ENCODE assay signal across 8 cellular contexts in genomic region chr22:30922151-30922611, GRCh38. TPM values are rescaled to one million over a fixed set of nuclear protein-coding genes. Genes with fewer than 3 reads are reported as not detected.
DNase-seq lines count a peak whose midpoint lies in the region; ATAC-seq and TF ChIP-seq lines count a peak whose summit lies in the region.

No MANE protein-coding gene starts in this region.

- DNase-seq in AG04450 (ENCODE audit: low read depth, low spot score) (no peak), dermis microvascular lymphatic vessel endothelial cell (ENCODE audit: low read depth in 2 of 2) (peak; percentile 43 to 58), naive B cell (peak; percentile 82), COR-L47 (lab: John Stamatoyannopoulos, UW) (no peak), NCI-H345 treated with DMSO at 0.1 percent for 48 hours (lab: John Stamatoyannopoulos, UW; ENCODE audit: unreplicated experiment) (no peak)
- DNase-seq in activated CD4-positive, alpha-beta T cell treated with anti-CD3 and anti-CD28 coated beads, Interleukin-2, amount 50 U/mL, for 1 hour = peak; percentile 71
- peak; percentile 55 to 70 for DNase-seq in stimulated activated CD8-positive, alpha-beta memory T cell treated with anti-CD3 and anti-CD28 coated beads, Interleukin-7, amount 100 ng/mL, for 48 hours (ENCODE audit: extremely low read depth in 1 of 2, low read depth in 1 of 2)

- no peak for TF ChIP-seq CTCF in AG04450 (IDR thresholded peaks at IDR 0.05; ENCODE audit: low read depth, low read length)

- H3K4me3 ChIP-seq in AG04450 (ENCODE audit: low read depth, low read length) = peak overlapping the region; percentile 48

- H3K27ac Mint-ChIP-seq in naive B cell = peak overlapping the region; percentile 83 to 95 (median 94)

- H3K4me3 Mint-ChIP-seq in naive B cell = peak overlapping the region; percentile 72 to 93 (median 86)

- no peaks in the 10 kb centered on the region for H3K9me3 Mint-ChIP-seq in naive B cell

- H3K27me3 ChIP-seq in AG04450 (ENCODE audit: control insufficient read depth, insufficient read depth, low read length) = no peaks in the 10 kb centered on the region

- CTCF ChIA-PET in AG04450 (lab: Charles Lee) = interaction anchor here (0.7 to 4.3 kb wide), 5 partner anchors 13 to 167 kb away, joined by 3 to 271 read pairs (median 24); no protein-coding TSS in a partner anchor

- H3K9me3 ChIP-seq in AG04450 (ENCODE audit: control insufficient read depth, insufficient read depth, low read length) = peaks cover 5% of the 10 kb centered on the region; the same call in 1 of the 2 replicates

- ATAC-seq in HG03520 (IDR thresholded peaks at IDR 0.05; ENCODE audit: unreplicated experiment) (peak; percentile 56), naive B cell (ENCODE audit: low read depth in 2 of 2) (peak; percentile 86)

- H3K27ac ChIP-seq in AG04450 (ENCODE audit: low read depth, low read length) = no peak overlapping the region

- peaks cover 8 to 26% (median 22%) of the 10 kb centered on the region in 3 donors for H3K4me1 Mint-ChIP-seq in naive B cell

- H3K36me3 Mint-ChIP-seq in naive B cell = peaks cover 6 to 7% of the 10 kb centered on the region in 2 donors

- POLR2A ChIA-PET in AG04450 (lab: Yijun Ruan, JAX) = interaction anchor here (0.7 kb wide), 4 partner anchors 202 to 394 kb away, joined by 5 to 7 read pairs (median 5); partner anchors contain the start of gene DUSP18

- no peaks in the 10 kb centered on the region for H3K27me3 Mint-ChIP-seq in naive B cell

RNA-seq across cellular contexts. Expression of gene MORC2, which starts 46.4 kb away (rescaled TPM):
- 16.3 and 25.9 TPM in 2 replicates for polyA plus RNA-seq in AG04450 (2011; rRNA removed)
- polyA minus RNA-seq in AG04450 (2011; rRNA and poly(A)+ RNA removed) = 31.3 and 39.4 TPM in 2 replicates
- 12.6 and 15.8 TPM in 2 replicates for total RNA-seq in dermis microvascular lymphatic vessel endothelial cell
- polyA plus RNA-seq in naive B cell (ENCODE audit: low read depth in 6 of 6) = 1 to 10 TPM in 4 of 6 donors, under 1 TPM in 1, not detected in 1; 0.76 to 4.5 (median 1.9) TPM

RNA-seq across cellular contexts. Expression of gene TUG1, which starts 46.9 kb away (rescaled TPM):
- 129 and 152 TPM in 2 replicates for polyA plus RNA-seq in AG04450 (2011; rRNA removed)
- 40.2 and 59.4 TPM in 2 replicates for polyA minus RNA-seq in AG04450 (2011; rRNA and poly(A)+ RNA removed)
- total RNA-seq in dermis microvascular lymphatic vessel endothelial cell = 32.0 and 48.0 TPM in 2 replicates
- 10 to 100 TPM in 5 of 6 donors, 1 to 10 TPM in 1; 8.1 to 30.7 (median 21.5) TPM for polyA plus RNA-seq in naive B cell (ENCODE audit: low read depth in 6 of 6)

Comparison
In these comparisons a context has a peak if more than half of its experiments do, and no peak if none do; other contexts are left out.
1. DNase-seq: peak in activated CD4-positive, alpha-beta T cell treated with anti-CD3 and anti-CD28 coated beads, Interleukin-2, amount 50 U/mL, for 1 hour (single experiment), dermis microvascular lymphatic vessel endothelial cell (2 of 2), naive B cell (single experiment) and stimulated activated CD8-positive, alpha-beta memory T cell treated with anti-CD3 and anti-CD28 coated beads, Interleukin-7, amount 100 ng/mL, for 48 hours (2 of 2); none in AG04450 (single experiment), COR-L47 (single experiment) and NCI-H345 treated with DMSO at 0.1 percent for 48 hours (single experiment).